Comparison of ENCODE assay signal across 8 cellular contexts in genomic region chr2:142980246-142981068, GRCh38.
DNase-seq lines count a peak whose midpoint lies in the region; ATAC-seq, FAIRE-seq and TF ChIP-seq lines count a peak whose summit lies in the region.

No MANE protein-coding gene starts in this region.

- ATAC-seq in A549 (peak; percentile 71 to 74; a peak in 5 of 6 replicates), HG03095 (IDR thresholded peaks at IDR 0.05; ENCODE audit: unreplicated experiment) (peak; percentile 47), GM21367 (IDR thresholded peaks at IDR 0.05; ENCODE audit: unreplicated experiment) (no peak)

- no peaks in the 10 kb centered on the region for H3K79me1 ChIP-seq in H1 (ENCODE audit: low read depth, low read length)

- no peak overlapping the region for H4K8ac ChIP-seq in H1 (ENCODE audit: extremely low read depth, insufficient read depth, low read length)

- no peak for TF ChIP-seq POLR2A in A549 (IDR thresholded peaks at IDR 0.05; ENCODE audit: low read length)
- no peak for TF ChIP-seq POLR2A in H1 (IDR thresholded peaks at IDR 0.05; ENCODE audit: control extremely low read depth in 1 of 2, low read depth in 2 of 2, low read length in 2 of 2)

- H2BK12ac ChIP-seq in H1 (ENCODE audit: low read depth, low read length) = no peak overlapping the region

- H3K14ac ChIP-seq in H1 (ENCODE audit: insufficient read length) = no peak overlapping the region

- H2BK120ac ChIP-seq in H1 (replicated peaks; ENCODE audit: low read depth, low read length) = no peak overlapping the region

- H3K23me2 ChIP-seq in H1 (ENCODE audit: low read depth, low read length) = no peaks in the 10 kb centered on the region

- H4K91ac ChIP-seq in H1 (replicated peaks; ENCODE audit: insufficient read length, low read length) = peak overlapping the region; percentile 25

- FAIRE-seq in A549 (lab: Jason Lieb, UNC) (no peak), H1 (lab: Jason Lieb, UNC) (no peak)

- no peaks in the 10 kb centered on the region for H3K79me2 ChIP-seq in H1 (ENCODE audit: control insufficient read depth in 1 of 2, insufficient read depth in 2 of 2, low read length in 2 of 2)
- no peaks in the 10 kb centered on the region for H3K79me2 ChIP-seq in parathyroid adenoma

- no peak overlapping the region for H3K4me3 ChIP-seq in A549
- H3K4me3 ChIP-seq in H1 (ENCODE audit: extremely low read depth in 1 of 4, insufficient read depth in 2 of 4, low read depth in 3 of 4, low read length in 4 of 4) = no peak overlapping the region
- no peak overlapping the region for H3K4me3 ChIP-seq in parathyroid adenoma (ENCODE audit: low read depth, low read length)

- H2BK5ac ChIP-seq in H1 (ENCODE audit: low read depth, low read length) = no peak overlapping the region

- no peak overlapping the region for H4K5ac ChIP-seq in H1 (ENCODE audit: insufficient read length, low read depth, low read length)

- DNase-seq in A549 (ENCODE audit: low read depth in 1 of 2, low spot score in 1 of 2) (peak; percentile 3 to 57), GM13976 (ENCODE audit: low spot score) (no peak), NCI-H82 (lab: John Stamatoyannopoulos, UW) (peak; percentile 49), H1 (ENCODE audit: low read depth in 1 of 2, low spot score in 2 of 2) (no peak)
- no peak for DNase-seq in activated T-cell treated with anti-CD3 and anti-CD28 coated beads, Interleukin-2, amount 50 U/mL, for 48 hours

- POLR2A ChIA-PET in A549 (lab: Yijun Ruan, JAX) (no interaction called here), H1 (lab: Charles Lee; ENCODE audit: partially characterized antibody) (no interaction called here)

- H4K20me1 ChIP-seq in H1 (replicated peaks in 1 of 2; ENCODE audit: control insufficient read depth in 1 of 2, insufficient read depth in 2 of 2, low read length in 2 of 2) = no peaks in the 10 kb centered on the region

- H3K9ac ChIP-seq in H1 (replicated peaks in 1 of 4; ENCODE audit: extremely low read depth in 1 of 4, low read depth in 3 of 4, low read length in 3 of 4) (no peak overlapping the region), parathyroid adenoma (no peak overlapping the region)

- no peak overlapping the region; the same call in 1 of the 2 replicates for H3K18ac ChIP-seq in H1 (ENCODE audit: extremely low read depth, low read length)

- H3K4me2 ChIP-seq in A549 (0 out of 3 replicates have a peak overlapping the region, but pooled peaks have one; percentile 1), H1 (ENCODE audit: insufficient read depth in 1 of 2, low read depth in 2 of 2, low read length in 2 of 2) (no peak overlapping the region), parathyroid adenoma (ENCODE audit: low read length) (no peak overlapping the region)

- CTCF ChIA-PET in A549 (lab: Yijun Ruan, JAX) (interaction anchor here (0.8 to 2.5 kb wide), 13 partner anchors 9 to 339 kb away, joined by 3 to 11 read pairs (median 3); no protein-coding TSS in a partner anchor), H1 (lab: Charles Lee; ENCODE audit: partially characterized antibody) (interaction anchor here (0.6 to 3.0 kb wide), 24 partner anchors 9 to 817 kb away, joined by 3 to 28 read pairs (median 3); no protein-coding TSS in a partner anchor)

- TF ChIP-seq EP300 in A549 (IDR thresholded peaks at IDR 0.05) (no peak), H1 (IDR thresholded peaks at IDR 0.05; ENCODE audit: borderline replicate concordance in 1 of 2, low read depth in 2 of 2, low read length in 2 of 2) (no peak)

- no peak overlapping the region for H2AFZ ChIP-seq in H1 (ENCODE audit: low read length)
- H2AFZ ChIP-seq in parathyroid adenoma = no peak overlapping the region

- no peak overlapping the region for H2AK5ac ChIP-seq in H1 (ENCODE audit: low read depth, low read length)

- TF ChIP-seq CTCF in A549 (IDR thresholded peaks at IDR 0.05) (peak; percentile 66), GM13976 (IDR thresholded peaks at IDR 0.05; ENCODE audit: borderline replicate concordance, control extremely low read depth, extremely low read depth, insufficient read depth, missing control alignments) (peak; percentile 38), H1 (IDR thresholded peaks at IDR 0.05; ENCODE audit: control extremely low read depth in 1 of 3, insufficient read depth in 1 of 3, low read depth in 1 of 3, low read length in 3 of 3) (peak in 1 of 3 experiments; percentile 18; a peak in 2 of 4 replicates), parathyroid adenoma (IDR thresholded peaks at IDR 0.05) (peak; percentile 18)

- H3K56ac ChIP-seq in H1 (replicated peaks; ENCODE audit: insufficient read length, low read depth, low read length) = no peak overlapping the region

- H3K4me1 ChIP-seq in A549 = peaks cover 70% of the 10 kb centered on the region
- H3K4me1 ChIP-seq in H1 (replicated peaks in 1 of 4; ENCODE audit: control insufficient read depth in 3 of 4, insufficient read depth in 4 of 4, low read length in 3 of 4) = peaks cover 0 to 4% (median under 1%) of the 10 kb centered on the region in 4 experiments; a peak in 2 of 7 replicates
- no peaks in the 10 kb centered on the region for H3K4me1 ChIP-seq in parathyroid adenoma

- TF ChIP-seq RAD21 in A549 (conservative IDR thresholded peaks at IDR 0.05 in 1 of 2, IDR thresholded peaks at IDR 0.05 in 1 of 2) (peak; percentile 57 to 63; a peak in 4 of 5 replicates), H1 (IDR thresholded peaks at IDR 0.05 in 1 of 2, conservative IDR thresholded peaks at IDR 0.05 in 1 of 2; ENCODE audit: low read depth in 2 of 2, low read length in 2 of 2) (peak; percentile 50 to 64)

- H3K36me3 ChIP-seq in H1 (ENCODE audit: control insufficient read depth in 2 of 4, insufficient read depth in 4 of 4, low read length in 3 of 4) (no peaks in the 10 kb centered on the region), parathyroid adenoma (ENCODE audit: control insufficient read depth, insufficient read depth, low read length) (no peaks in the 10 kb centered on the region)

- no peak overlapping the region for H3K4ac ChIP-seq in H1 (replicated peaks; ENCODE audit: insufficient read length, low read depth, low read length)

- in situ Hi-C loops in GM13976 (cut with MboI; ENCODE audit: low sequenced_read_pairs, unreplicated experiment) = loop anchor here (25.0 kb wide), 1 partner anchor 293 kb away; no protein-coding TSS in a partner anchor

- H3K23ac ChIP-seq in H1 (ENCODE audit: insufficient read length) = no peak overlapping the region

- no peaks in the 10 kb centered on the region for H3K27me3 ChIP-seq in H1 (replicated peaks in 1 of 4; ENCODE audit: control insufficient read depth in 3 of 4, extremely low read depth in 1 of 4, insufficient read depth in 3 of 4, low read length in 3 of 4)
- H3K27me3 ChIP-seq in parathyroid adenoma (ENCODE audit: control insufficient read depth, insufficient read depth, low read length) = no peaks in the 10 kb centered on the region

- H3K9me3 ChIP-seq in A549 (no peaks in the 10 kb centered on the region), H1 (ENCODE audit: insufficient read depth in 2 of 2, low read depth in 1 of 2, low read length in 1 of 2) (no peaks in the 10 kb centered on the region), parathyroid adenoma (ENCODE audit: control insufficient read depth, low read length) (no peaks in the 10 kb centered on the region)

- H2BK15ac ChIP-seq in H1 (ENCODE audit: low read length) = no peak overlapping the region

- H3K27ac ChIP-seq in A549 (peak overlapping the region; percentile 29 to 54; a peak in 5 of 6 replicates), H1 (ENCODE audit: low read depth, low read length) (no peak overlapping the region), parathyroid adenoma (no peak overlapping the region)

- H2BK20ac ChIP-seq in H1 (ENCODE audit: low read length) = no peak overlapping the region

TF ChIP-seq in A549, 52 proteins besides CTCF, POLR2A, EP300 and RAD21:
- TF ChIP-seq RARB (CRISPR knock-in tag; IDR thresholded peaks at IDR 0.05) (no peak), SMC3 (IDR thresholded peaks at IDR 0.05) (peak; percentile 57)

TF ChIP-seq in H1, 55 proteins besides CTCF, POLR2A, EP300 and RAD21:
- no peak for TF ChIP-seq TCF12 (IDR thresholded peaks at IDR 0.05; ENCODE audit: low read depth, low read length)
- TF ChIP-seq EGR1 (IDR thresholded peaks at IDR 0.05; ENCODE audit: borderline replicate concordance, low read depth, low read length) = no peak
- TF ChIP-seq BRCA1 (IDR thresholded peaks at IDR 0.05; ENCODE audit: low read depth, low read length) = no peak
- no peak for TF ChIP-seq SRF (IDR thresholded peaks at IDR 0.05; ENCODE audit: low read depth, low read length)

Comparison
In these comparisons a context has a peak if more than half of its experiments do, and no peak if none do; other contexts are left out.
1. DNase-seq: peak in A549 (2 of 2) and NCI-H82 (single experiment); none in GM13976 (single experiment), H1 (0 of 2) and activated T-cell treated with anti-CD3 and anti-CD28 coated beads, Interleukin-2, amount 50 U/mL, for 48 hours (0 of 2).
2. H3K27ac ChIP-seq: peak in A549 (2 of 2); none in H1 (single experiment) and parathyroid adenoma (single experiment).
3. Of the 18 proteins assayed by ChIP-seq in both H1 and A549: peak only in H1: none; only in A549: none; in both: RAD21; in neither: 16; mixed calls (peak in some experiments, not most) for 1.